In genomic region chr11:121571466-121571865, GRCh38 we compare ENCODE assay signal across 1 cellular context.
TF ChIP-seq lines count a peak whose summit lies in the region.

No MANE protein-coding gene starts in this region.

TF ChIP-seq in liver, 16 proteins besides CTCF, POLR2A, EP300 and RAD21 (continued from another document):
- TF ChIP-seq REST (IDR thresholded peaks at IDR 0.05): no peak
- TF ChIP-seq GABPA (IDR thresholded peaks at IDR 0.05 in 1 of 2, conservative IDR thresholded peaks at IDR 0.05 in 1 of 2): no peak
- no peak for TF ChIP-seq ZBTB33 (IDR thresholded peaks at IDR 0.05)
- no peak for TF ChIP-seq HNF4A (conservative IDR thresholded peaks at IDR 0.05)
- no peak for TF ChIP-seq JUND (IDR thresholded peaks at IDR 0.05)
